ENCODE assay signal across 14 cellular contexts in genomic region chr6:168514216-168514615, GRCh38.
DNase-seq lines count a peak whose midpoint lies in the region; ATAC-seq and TF ChIP-seq lines count a peak whose summit lies in the region.
"Had no signal": no experiment of that assay in that cellular context is flagged by ENCODE, and none has a peak within 500 bp of the region (broad histone marks: within the 10 kb centered on the region; RNA-seq: fewer than 3 reads in every experiment).

No MANE protein-coding gene starts in this region.

- H3K4me1 Mint-ChIP-seq in activated T-helper 17 cell treated with anti-CD3 and anti-CD28 coated beads, Interleukin-2, amount 50 U/mL, for 72 hours, result no peaks in the 10 kb centered on the region
- H3K4me1 Mint-ChIP-seq: CD4-positive, CD25-positive, alpha-beta regulatory T cell had no signal

- H3K4me1 ChIP-seq in stomach smooth muscle (ENCODE audit: control insufficient read depth, insufficient read depth, low read length) (peaks cover 10% of the 10 kb centered on the region), esophagus muscularis mucosa (peaks cover 0 to 13% (median 8%) of the 10 kb centered on the region in 4 donors)

- intact Hi-C loops in esophagus muscularis mucosa (cut with DNase I), result no loop called here

- peaks cover 4% of the 10 kb centered on the region for H3K27me3 Mint-ChIP-seq in activated T-helper 17 cell treated with anti-CD3 and anti-CD28 coated beads, Interleukin-2, amount 50 U/mL, for 72 hours
- H3K27me3 Mint-ChIP-seq: CD4-positive, CD25-positive, alpha-beta regulatory T cell had no signal

- H3K9me3 Mint-ChIP-seq in activated T-helper 17 cell treated with anti-CD3 and anti-CD28 coated beads, Interleukin-2, amount 50 U/mL, for 72 hours, result no peaks in the 10 kb centered on the region
- H3K9me3 Mint-ChIP-seq: CD4-positive, CD25-positive, alpha-beta regulatory T cell had no signal

- 63% methylated on average over 10 of the region's 10 CpGs for WGBS in esophagus muscularis mucosa

- no peak overlapping the region for H3K4me3 Mint-ChIP-seq in activated T-helper 17 cell treated with anti-CD3 and anti-CD28 coated beads, Interleukin-2, amount 50 U/mL, for 72 hours
- H3K4me3 Mint-ChIP-seq: CD4-positive, CD25-positive, alpha-beta regulatory T cell had no signal

- H3K27me3 ChIP-seq in stomach smooth muscle (ENCODE audit: control insufficient read depth in 1 of 2, insufficient read depth in 2 of 2, low read length in 2 of 2) (no peaks in the 10 kb centered on the region), esophagus muscularis mucosa (no peaks in the 10 kb centered on the region)

- peak; percentile 26 for ATAC-seq in left lobe of liver
- ATAC-seq in GM21717 (IDR thresholded peaks at IDR 0.05; ENCODE audit: unreplicated experiment), result no peak
- no peak for ATAC-seq in activated T-helper 17 cell treated with anti-CD3 and anti-CD28 coated beads, Interleukin-2, amount 50 U/mL, for 72 hours (replicated peaks)

- H3K36me3 Mint-ChIP-seq in activated T-helper 17 cell treated with anti-CD3 and anti-CD28 coated beads, Interleukin-2, amount 50 U/mL, for 72 hours (ENCODE audit: low read depth), result no peaks in the 10 kb centered on the region
- H3K36me3 Mint-ChIP-seq: CD4-positive, CD25-positive, alpha-beta regulatory T cell had no signal

- TF ChIP-seq CTCF in choroid plexus epithelial cell (conservative IDR thresholded peaks at IDR 0.05; ENCODE audit: low read depth, low read length), result no peak
- TF ChIP-seq CTCF in esophagus muscularis mucosa (IDR thresholded peaks at IDR 0.05), result no peak

- H3K4me3 ChIP-seq in choroid plexus epithelial cell (ENCODE audit: low read depth, low read length) (no peak overlapping the region), stomach smooth muscle (ENCODE audit: low read length in 2 of 2) (no peak overlapping the region), esophagus muscularis mucosa (no peak overlapping the region)

- peak; percentile 1 for DNase-seq in OCI-M1 (lab: John Stamatoyannopoulos, UW)
- peak; percentile 34 for DNase-seq in choroid plexus epithelial cell (ENCODE audit: low read depth)
- peak; percentile 54 for DNase-seq in left lobe of liver (ENCODE audit: low spot score)
- DNase-seq in CD1c-positive myeloid dendritic cell (ENCODE audit: extremely low spot score), result no peak
- no peak for DNase-seq in esophagus muscularis mucosa (ENCODE audit: extremely low spot score)
- DNase-seq: activated CD4-positive, alpha-beta T cell treated with anti-CD3 and anti-CD28 coated beads, Interleukin-2, amount 50 U/mL, for 1 hour; amniotic stem cell; CD4-positive, CD25-positive, alpha-beta regulatory T cell; dermis blood vessel endothelial cell; NCI-H1436; NCI-H774 had no signal

- no peak for TF ChIP-seq POLR2A in esophagus muscularis mucosa (IDR thresholded peaks at IDR 0.05; ENCODE audit: low read depth)

- H3K9me3 ChIP-seq in stomach smooth muscle (ENCODE audit: control insufficient read depth in 2 of 2, low read length in 2 of 2) (no peaks in the 10 kb centered on the region), esophagus muscularis mucosa (no peaks in the 10 kb centered on the region)

- no peak overlapping the region for H3K9ac ChIP-seq in stomach smooth muscle (ENCODE audit: low read length in 2 of 2)

- H3K27ac Mint-ChIP-seq in activated T-helper 17 cell treated with anti-CD3 and anti-CD28 coated beads, Interleukin-2, amount 50 U/mL, for 72 hours, result no peak overlapping the region
- H3K27ac Mint-ChIP-seq: CD4-positive, CD25-positive, alpha-beta regulatory T cell had no signal

- H3K27ac ChIP-seq in stomach smooth muscle (ENCODE audit: low read length) (peak overlapping the region; percentile 11), esophagus muscularis mucosa (replicated peaks in 1 of 4) (peak overlapping the region in 1 of 4 donors; percentile 13)

- TF ChIP-seq EP300 in esophagus muscularis mucosa (IDR thresholded peaks at IDR 0.05), result no peak

- H3K36me3 ChIP-seq in stomach smooth muscle (ENCODE audit: control insufficient read depth in 2 of 2, insufficient read depth in 2 of 2, low read length in 2 of 2) (peaks cover 28 to 34% of the 10 kb centered on the region in 2 donors), esophagus muscularis mucosa (peaks cover 0 to 16% (median 6%) of the 10 kb centered on the region in 4 donors)

Comparison
In these comparisons a context has a peak if more than half of its experiments do, and no peak if none do; other contexts are left out.
1. DNase-seq: peak in OCI-M1 (single experiment), choroid plexus epithelial cell (single experiment) and left lobe of liver (single experiment); none in CD1c-positive myeloid dendritic cell (single experiment) and esophagus muscularis mucosa (single experiment).